Comparison of ENCODE assay signal across 8 cellular contexts in the genomic region with DNA sequence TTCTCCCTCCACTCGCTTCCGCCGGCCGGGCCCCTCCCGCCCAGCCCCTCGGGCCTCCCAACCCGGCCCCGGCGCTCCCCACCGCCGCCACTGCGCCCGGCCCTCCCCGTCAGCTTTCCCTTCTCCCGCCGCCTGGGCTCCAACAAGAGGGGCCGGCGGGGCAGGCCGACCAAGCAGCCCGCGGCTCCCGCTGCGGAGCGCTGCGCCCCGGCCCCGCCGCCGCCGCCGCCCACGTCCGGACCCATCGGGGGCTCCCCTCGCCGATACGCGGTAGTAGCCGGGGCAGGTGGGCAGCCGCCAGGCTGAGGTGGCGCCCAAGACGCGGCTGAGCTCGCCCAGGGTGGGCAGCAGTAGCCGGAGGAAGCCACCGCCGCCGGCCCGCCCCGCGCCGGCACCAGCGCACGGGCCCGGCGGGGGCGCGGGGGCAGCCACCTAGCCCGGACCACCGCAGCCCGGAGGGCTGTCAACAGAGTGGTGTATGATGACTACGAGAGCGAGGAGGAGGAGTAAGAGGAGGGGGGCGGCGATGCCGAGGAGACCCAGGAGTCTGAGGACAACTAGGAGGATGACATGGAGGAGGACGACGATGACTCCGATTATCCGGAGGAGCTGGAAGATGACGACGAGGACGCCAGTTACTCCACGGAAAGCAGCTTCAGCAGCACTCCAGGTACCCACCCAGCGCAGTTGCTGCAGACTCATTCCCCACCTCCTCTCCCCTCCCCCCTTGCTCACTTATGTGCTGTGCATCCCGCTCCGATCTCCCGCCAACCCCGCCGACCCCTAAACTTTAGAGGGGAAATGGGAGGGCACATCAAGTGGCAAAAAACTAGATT. TPM values are rescaled to one million over a fixed set of nuclear protein-coding genes. Genes with fewer than 3 reads are reported as not detected.
DNase-seq lines count a peak whose midpoint lies in the region; ATAC-seq and TF ChIP-seq lines count a peak whose summit lies in the region.

No MANE protein-coding gene starts in this region.

- H3K27ac Mint-ChIP-seq in natural killer cell treated with Interleukin-12 subunit alpha and Interleukin-12 subunit beta and Interleukin-15 and Interleukin-18, amount 100 ng/mL, for 72 hours, result peak overlapping the region; percentile 84 to 86

- ATAC-seq in HG02970 (IDR thresholded peaks at IDR 0.05; ENCODE audit: low FRiP score, unreplicated experiment), result peak; percentile 29
- ATAC-seq in natural killer cell treated with Interleukin-12 subunit alpha and Interleukin-12 subunit beta and Interleukin-15 and Interleukin-18, amount 100 ng/mL, for 72 hours, result peak; percentile 75 to 78

- peaks cover 26 to 36% of the 10 kb centered on the region in 2 donors for H3K4me1 Mint-ChIP-seq in natural killer cell treated with Interleukin-12 subunit alpha and Interleukin-12 subunit beta and Interleukin-15 and Interleukin-18, amount 100 ng/mL, for 72 hours (ENCODE audit: low read depth in 2 of 2)

- TF ChIP-seq CTCF in fibroblast of pulmonary artery (IDR thresholded peaks at IDR 0.05; ENCODE audit: low read length, missing control alignments), result no peak

- H3K27me3 Mint-ChIP-seq in natural killer cell treated with Interleukin-12 subunit alpha and Interleukin-12 subunit beta and Interleukin-15 and Interleukin-18, amount 100 ng/mL, for 72 hours, result no peaks in the 10 kb centered on the region

- no peaks in the 10 kb centered on the region for H3K36me3 Mint-ChIP-seq in natural killer cell treated with Interleukin-12 subunit alpha and Interleukin-12 subunit beta and Interleukin-15 and Interleukin-18, amount 100 ng/mL, for 72 hours

- H3K9me3 Mint-ChIP-seq in natural killer cell treated with Interleukin-12 subunit alpha and Interleukin-12 subunit beta and Interleukin-15 and Interleukin-18, amount 100 ng/mL, for 72 hours, result no peaks in the 10 kb centered on the region

- H3K27ac ChIP-seq in temporal lobe (ENCODE audit: low read depth, low read length), result peak overlapping the region; percentile 50

- peak overlapping the region; percentile 93 for H3K4me3 ChIP-seq in fibroblast of pulmonary artery (replicated peaks; ENCODE audit: low read depth, low read length)

- DNase-seq in activated CD4-positive, alpha-beta T cell treated with anti-CD3 and anti-CD28 coated beads for 24 hours (ENCODE audit: low read depth in 2 of 2), result peak; percentile 18 to 27
- no peak for DNase-seq in activated CD4-positive, alpha-beta T cell treated with anti-CD3 and anti-CD28 coated beads for 1 hour
- DNase-seq in NCI-H748 treated with DMSO at 0.1 percent for 48 hours (lab: John Stamatoyannopoulos, UW) (peak; percentile 55), activated T-helper 1 cell treated with Interleukin-2 at 50 U/mL for 16 hours (ENCODE audit: low read depth) (peak; percentile 7), fibroblast of pulmonary artery (ENCODE audit: low read depth) (peak; percentile 25)
- DNase-seq in natural killer cell treated with Interleukin-12 subunit alpha and Interleukin-12 subunit beta and Interleukin-15 and Interleukin-18, amount 100 ng/mL, for 72 hours (ENCODE audit: low spot score), result peak; percentile 64

- H3K4me3 Mint-ChIP-seq in natural killer cell treated with Interleukin-12 subunit alpha and Interleukin-12 subunit beta and Interleukin-15 and Interleukin-18, amount 100 ng/mL, for 72 hours, result peak overlapping the region; percentile 97

RNA-seq across cellular contexts. Expression of a gene that starts 0.5 kb away (rescaled TPM):
- total RNA-seq in natural killer cell treated with Interleukin-12 subunit alpha and Interleukin-12 subunit beta and Interleukin-15 and Interleukin-18, amount 100 ng/mL, for 72 hours, result 10 to 100 TPM in 1 of 2 donors, 1 to 10 TPM in 1; 9.4 to 18.6 TPM
- 58.3 TPM for total RNA-seq in temporal lobe
